In the genomic region with DNA sequence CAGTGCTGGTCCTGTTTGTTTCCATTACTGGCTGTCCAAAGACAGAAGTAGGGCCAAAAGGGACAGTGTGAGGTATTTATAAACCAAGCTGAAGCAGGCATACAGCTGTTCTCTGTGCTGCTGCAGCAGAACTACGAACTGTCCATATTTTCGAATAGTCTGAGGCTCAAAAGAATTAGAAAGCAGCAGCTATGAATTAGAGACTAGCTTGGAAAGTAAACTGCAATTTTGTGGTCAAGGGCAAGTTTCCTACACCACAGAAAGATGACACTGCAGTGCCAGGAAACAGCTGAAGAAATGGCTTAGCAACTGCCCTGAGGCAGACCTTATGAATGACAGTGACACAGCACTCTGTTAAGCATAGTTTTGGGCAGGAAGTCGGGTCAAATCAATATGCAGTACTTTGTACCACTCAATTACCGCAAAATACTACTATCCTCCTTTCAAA, we compare ENCODE assay signal across 8 cellular contexts.
A peak's percentile ranks its signal among the peaks of the same experiment; 100 is the strongest.
DNase-seq lines count a peak whose midpoint lies in the region; ATAC-seq and TF ChIP-seq lines count a peak whose summit lies in the region.

No MANE protein-coding gene starts in this region.

- TF ChIP-seq POLR2A in esophagus muscularis mucosa (IDR thresholded peaks at IDR 0.05; ENCODE audit: low read depth) = no peak

- TF ChIP-seq CTCF in esophagus muscularis mucosa (IDR thresholded peaks at IDR 0.05) (no peak), psoas muscle (IDR thresholded peaks at IDR 0.05) (no peak)

- no peak for TF ChIP-seq EP300 in esophagus muscularis mucosa (IDR thresholded peaks at IDR 0.05)

- H3K36me3 ChIP-seq in esophagus muscularis mucosa (no peaks in the 10 kb centered on the region), psoas muscle (ENCODE audit: insufficient read depth in 1 of 2, low read depth in 1 of 2) (no peaks in the 10 kb centered on the region)

- H3K27me3 Mint-ChIP-seq in T-helper 17 cell = no peaks in the 10 kb centered on the region

- ATAC-seq in GM21515 (IDR thresholded peaks at IDR 0.05; ENCODE audit: unreplicated experiment) = peak; percentile 97
- ATAC-seq in T-helper 17 cell = peak; percentile 83
- peak; percentile 84 to 91 (median 86) for ATAC-seq in psoas muscle

- DNase-seq in GF-D8 (lab: John Stamatoyannopoulos, UW) (peak; percentile 87), HS-5 (ENCODE audit: low read depth) (peak; percentile 99), T-helper 17 cell (no peak), esophagus muscularis mucosa (ENCODE audit: extremely low spot score) (no peak), psoas muscle (no peak), DMS 273 (lab: John Stamatoyannopoulos, UW; ENCODE audit: unreplicated experiment) (no peak), amygdala (lab: John Stamatoyannopoulos, UW) (no peak)

- H3K9me3 ChIP-seq in T-helper 17 cell (ENCODE audit: control insufficient read depth, low read length, poor library complexity, severe bottlenecking) (no peaks in the 10 kb centered on the region), esophagus muscularis mucosa (no peaks in the 10 kb centered on the region), psoas muscle (no peaks in the 10 kb centered on the region)

- H3K27me3 ChIP-seq in esophagus muscularis mucosa = no peaks in the 10 kb centered on the region
- H3K27me3 ChIP-seq in psoas muscle (ENCODE audit: insufficient read depth in 3 of 3, low read length in 2 of 3) = no peaks in the 10 kb centered on the region

- peak overlapping the region; percentile 33 for H3K4me3 Mint-ChIP-seq in T-helper 17 cell

- peaks cover 2% of the 10 kb centered on the region for H3K36me3 Mint-ChIP-seq in T-helper 17 cell (ENCODE audit: low read depth)

- H3K4me1 Mint-ChIP-seq in T-helper 17 cell = peaks cover 38% of the 10 kb centered on the region

- H3K4me3 ChIP-seq in esophagus muscularis mucosa (no peak overlapping the region), psoas muscle (peak overlapping the region; percentile 33)

- H3K27ac Mint-ChIP-seq in T-helper 17 cell = peak overlapping the region; percentile 45

- intact Hi-C loops in esophagus muscularis mucosa (cut with DNase I) (no loop called here), psoas muscle (cut with DNase I) (loop anchor here (2.0 to 10.0 kb wide), 3 partner anchors 54 to 124 kb away; a partner anchor contains a TSS)

- H3K4me1 ChIP-seq in esophagus muscularis mucosa = peaks cover 35 to 51% (median 42%) of the 10 kb centered on the region in 4 donors
- H3K4me1 ChIP-seq in psoas muscle = peaks cover 43% of the 10 kb centered on the region

- 31% methylated on average over 4 of the region's 4 CpGs for WGBS in esophagus muscularis mucosa
- 5 to 21% (median 13%) methylated on average over 4 of the region's 4 CpGs for whole genome bisulfite sequencing in psoas muscle, 3 donors

- H3K27ac ChIP-seq in esophagus muscularis mucosa (replicated peaks in 1 of 4) = peak overlapping the region; percentile 60 to 64 (median 62)
- peak overlapping the region; percentile 93 for H3K27ac ChIP-seq in psoas muscle

Comparison
In these comparisons a context has a peak if more than half of its experiments do, and no peak if none do; other contexts are left out.
1. DNase-seq: peak in GF-D8 (single experiment) and HS-5 (single experiment); none in T-helper 17 cell (0 of 3), esophagus muscularis mucosa (single experiment), psoas muscle (0 of 2), DMS 273 (single experiment) and amygdala (0 of 56).
2. Peak in every context shown above with its lines, with median percentiles within 50 percentile points of each other: ATAC-seq.